In genomic region chr3:192819001-192819569, GRCh38 we compare ENCODE assay signal across 8 cellular contexts.
A peak's percentile ranks its signal among the peaks of the same experiment; 100 is the strongest.
DNase-seq lines count a peak whose midpoint lies in the region; ATAC-seq and TF ChIP-seq lines count a peak whose summit lies in the region.

No MANE protein-coding gene starts in this region.

- no peaks in the 10 kb centered on the region for H3K27me3 ChIP-seq in gastroesophageal sphincter

- H3K27ac ChIP-seq in gastroesophageal sphincter = no peak overlapping the region
- no peak overlapping the region for H3K27ac ChIP-seq in substantia nigra (ENCODE audit: low read depth, low read length, poor library complexity, severe bottlenecking)

- TF ChIP-seq EP300 in gastroesophageal sphincter (IDR thresholded peaks at IDR 0.05) = no peak

- peaks cover 0 to 20% (median 5%) of the 10 kb centered on the region in 3 donors for H3K4me1 ChIP-seq in gastroesophageal sphincter

- peak; percentile 84 for DNase-seq in GM03348 (ENCODE audit: low spot score)
- DNase-seq in activated CD4-positive, alpha-beta T cell treated with anti-CD3 and anti-CD28 coated beads for 48 hours = peak; percentile 59
- DNase-seq in stimulated activated naive CD8-positive, alpha-beta T cell treated with anti-CD3 and anti-CD28 coated beads, Interleukin-15, amount 100 ng/mL, for 72 hours = peak; percentile 36 to 68
- no peak for DNase-seq in OCI-M2 (lab: John Stamatoyannopoulos, UW; ENCODE audit: unreplicated experiment)
- DNase-seq in substantia nigra (lab: John Stamatoyannopoulos, UW) = no peak

- H3K4me1 Mint-ChIP-seq in stimulated activated naive CD8-positive, alpha-beta T cell treated with anti-CD3 and anti-CD28 coated beads, Interleukin-15, amount 100 ng/mL, for 72 hours = peaks cover 39% of the 10 kb centered on the region

- no peak overlapping the region for H3K4me3 ChIP-seq in gastroesophageal sphincter

- H3K27ac Mint-ChIP-seq in stimulated activated naive CD8-positive, alpha-beta T cell treated with anti-CD3 and anti-CD28 coated beads, Interleukin-15, amount 100 ng/mL, for 72 hours = peak overlapping the region; percentile 19 to 20

- no peak for TF ChIP-seq POLR2A in gastroesophageal sphincter (IDR thresholded peaks at IDR 0.05)

- 30 to 60% methylated on average over 4 to 6 of the region's 7 CpGs for whole genome bisulfite sequencing in gastroesophageal sphincter (ENCODE audit: low coverage in 1 of 2), 2 donors

- H3K9me3 ChIP-seq in gastroesophageal sphincter = no peaks in the 10 kb centered on the region

- H3K4me3 Mint-ChIP-seq in stimulated activated naive CD8-positive, alpha-beta T cell treated with anti-CD3 and anti-CD28 coated beads, Interleukin-15, amount 100 ng/mL, for 72 hours = peak overlapping the region; percentile 20 to 37

- TF ChIP-seq CTCF in gastroesophageal sphincter (IDR thresholded peaks at IDR 0.05) = no peak

- ATAC-seq in HG02759 (IDR thresholded peaks at IDR 0.05; ENCODE audit: unreplicated experiment) (peak; percentile 64), gastroesophageal sphincter (peak; percentile 67), HG03025 (IDR thresholded peaks at IDR 0.05; ENCODE audit: low FRiP score, unreplicated experiment) (no peak)
- peak; percentile 90 for ATAC-seq in stimulated activated naive CD8-positive, alpha-beta T cell treated with anti-CD3 and anti-CD28 coated beads, Interleukin-15, amount 100 ng/mL, for 72 hours

- H3K36me3 ChIP-seq in gastroesophageal sphincter = no peaks in the 10 kb centered on the region

- H3K9me3 Mint-ChIP-seq in stimulated activated naive CD8-positive, alpha-beta T cell treated with anti-CD3 and anti-CD28 coated beads, Interleukin-15, amount 100 ng/mL, for 72 hours = no peaks in the 10 kb centered on the region

- H3K27me3 Mint-ChIP-seq in stimulated activated naive CD8-positive, alpha-beta T cell treated with anti-CD3 and anti-CD28 coated beads, Interleukin-15, amount 100 ng/mL, for 72 hours = no peaks in the 10 kb centered on the region

Comparison
In these comparisons a context has a peak if more than half of its experiments do, and no peak if none do; other contexts are left out.
1. DNase-seq: peak in GM03348 (single experiment), activated CD4-positive, alpha-beta T cell treated with anti-CD3 and anti-CD28 coated beads for 48 hours (single experiment) and stimulated activated naive CD8-positive, alpha-beta T cell treated with anti-CD3 and anti-CD28 coated beads, Interleukin-15, amount 100 ng/mL, for 72 hours (2 of 2); none in OCI-M2 (single experiment) and substantia nigra (0 of 49).